ENCODE assay signal across 22 cellular contexts in genomic region chr16:12293913-12294312, GRCh38.
DNase-seq lines count a peak whose midpoint lies in the region; ATAC-seq and TF ChIP-seq lines count a peak whose summit lies in the region.
"Had no signal": no experiment of that assay in that cellular context is flagged by ENCODE, and none has a peak within 500 bp of the region (broad histone marks: within the 10 kb centered on the region; RNA-seq: fewer than 3 reads in every experiment).

No MANE protein-coding gene starts in this region.

- no CpG with 5 or more reads among the region's 8 CpGs for WGBS in neuronal stem cell (ENCODE audit: extremely low coverage in 2 of 2, insufficient read length in 2 of 2, insufficient replicate concordance in 1 of 2), 2 donors

- no peaks in the 10 kb centered on the region for H3K79me1 ChIP-seq in neuronal stem cell (ENCODE audit: low read depth, low read length)

- H3K79me2 ChIP-seq in OCI-LY1 (ENCODE audit: insufficient read depth, low read length) (no peaks in the 10 kb centered on the region), OCI-LY7 (ENCODE audit: insufficient read depth, low read depth, low read length) (peaks cover 8% of the 10 kb centered on the region; the same call in 1 of the 2 replicates)

- peaks cover 100% of the 10 kb centered on the region for H3K4me1 ChIP-seq in OCI-LY1 (ENCODE audit: insufficient read depth, low read length, severe bottlenecking)
- H3K4me1 ChIP-seq in OCI-LY7 (ENCODE audit: insufficient read depth, low read length, poor library complexity, severe bottlenecking) = peaks cover 99% of the 10 kb centered on the region
- peaks cover 0 to 3% of the 10 kb centered on the region in 2 donors for H3K4me1 ChIP-seq in neuronal stem cell (ENCODE audit: control insufficient read depth in 2 of 2, insufficient read depth in 1 of 2, low read depth in 1 of 2, low read length in 2 of 2)
- peaks cover 0 to 4% of the 10 kb centered on the region in 2 donors for H3K4me1 ChIP-seq in left lung
- H3K4me1 ChIP-seq: A549, BE2C, HAP-1 had no signal

- no peaks in the 10 kb centered on the region for H3K27me3 ChIP-seq in OCI-LY1 (ENCODE audit: insufficient read depth, low read length)
- H3K27me3 ChIP-seq in neuronal stem cell (ENCODE audit: control insufficient read depth in 3 of 3, insufficient read depth in 3 of 3, low read depth in 1 of 3, low read length in 3 of 3) = no peaks in the 10 kb centered on the region
- H3K27me3 ChIP-seq in left lung = no peaks in the 10 kb centered on the region
- H3K27me3 ChIP-seq: BE2C; BLaER1 treated with 17β-estradiol and CSF1 and Interleukin-3, amounts not matched to agents 10 nM and 100 nM had no signal

- no peak overlapping the region for H2BK5ac ChIP-seq in neuronal stem cell (ENCODE audit: low read length)

- H3K4me2 ChIP-seq in OCI-LY1 (ENCODE audit: low read length) (no peak overlapping the region; the same call in 1 of the 2 replicates), OCI-LY7 (ENCODE audit: low read length) (no peak overlapping the region), neuronal stem cell (ENCODE audit: insufficient read depth, low read length, poor library complexity, severe bottlenecking) (no peak overlapping the region)
- H3K4me2 ChIP-seq: A549, GM23338 had no signal

- peak overlapping the region; percentile 1 for H3K23ac ChIP-seq in neuronal stem cell (ENCODE audit: low read depth, low read length, poor library complexity)

- H2BK15ac ChIP-seq in neuronal stem cell (ENCODE audit: low read length) = no peak overlapping the region

- no peak overlapping the region for H2AK5ac ChIP-seq in neuronal stem cell (ENCODE audit: low read depth, low read length)

- H3K9me3 ChIP-seq in OCI-LY1 (ENCODE audit: low read length) (no peaks in the 10 kb centered on the region), OCI-LY7 (ENCODE audit: low read length) (peaks cover 14% of the 10 kb centered on the region), neuronal stem cell (replicated peaks in 1 of 2; ENCODE audit: control insufficient read depth in 2 of 2, insufficient read depth in 1 of 2, low read depth in 1 of 2, low read length in 2 of 2) (peaks cover 0 to 3% of the 10 kb centered on the region in 2 donors), left lung (peaks cover 0 to 1% of the 10 kb centered on the region in 2 donors)
- H3K9me3 ChIP-seq: A549, BE2C, HAP-1 had no signal

- no peak overlapping the region for H3K14ac ChIP-seq in neuronal stem cell (ENCODE audit: low read length)

- no peak for TF ChIP-seq CTCF in OCI-LY1 (IDR thresholded peaks at IDR 0.05; ENCODE audit: low read length)
- no peak for TF ChIP-seq CTCF in OCI-LY7 (conservative IDR thresholded peaks at IDR 0.05; ENCODE audit: low read length)
- no peak for TF ChIP-seq CTCF in left lung (IDR thresholded peaks at IDR 0.05)

- intact Hi-C loops in OCI-LY7 (cut with micrococcal nuclease; ENCODE audit: unreplicated experiment) (loop anchor here (10.0 kb wide), 1 partner anchor 251 kb away; no protein-coding TSS in a partner anchor), left lung (cut with DNase I) (no loop called here)

- peaks cover 48% of the 10 kb centered on the region for H3K36me3 ChIP-seq in OCI-LY1 (ENCODE audit: insufficient read depth, low read length)
- H3K36me3 ChIP-seq in OCI-LY7 (ENCODE audit: insufficient read depth, low read length) = peaks cover 16% of the 10 kb centered on the region
- no peaks in the 10 kb centered on the region for H3K36me3 ChIP-seq in neuronal stem cell (replicated peaks in 1 of 2; ENCODE audit: control insufficient read depth in 2 of 2, insufficient read depth in 2 of 2, low read length in 2 of 2)
- H3K36me3 ChIP-seq in left lung = no peaks in the 10 kb centered on the region
- H3K36me3 ChIP-seq: BE2C, HAP-1 had no signal

- H3K9ac ChIP-seq in OCI-LY1 (ENCODE audit: low read length) (no peak overlapping the region; the same call in 1 of the 2 replicates), neuronal stem cell (ENCODE audit: low read depth, low read length, poor library complexity) (no peak overlapping the region)
- H3K9ac ChIP-seq: BLaER1 treated with 17β-estradiol and CSF1 and Interleukin-3, amounts not matched to agents 10 nM and 100 nM had no signal

- H3K27ac ChIP-seq in OCI-LY1 (ENCODE audit: low read depth, low read length, poor library complexity, severe bottlenecking) (peak overlapping the region; percentile 94), OCI-LY7 (ENCODE audit: low read depth, low read length, poor library complexity, severe bottlenecking) (peak overlapping the region; percentile 95), neuronal stem cell (replicated peaks; ENCODE audit: low read length) (no peak overlapping the region), substantia nigra (ENCODE audit: low read depth, low read length, poor library complexity, severe bottlenecking) (no peak overlapping the region), left lung (no peak overlapping the region)
- H3K27ac ChIP-seq: A549; BLaER1 treated with 17β-estradiol and CSF1 and Interleukin-3, amounts not matched to agents 10 nM and 100 nM had no signal

- POLR2A ChIA-PET in OCI-LY7 (lab: Charles Lee) = interaction anchor here (0.6 to 4.2 kb wide), 14 partner anchors 9 to 64 kb away, joined by 3 to 26 read pairs (median 4); no protein-coding TSS in a partner anchor

- no peak overlapping the region for H4K8ac ChIP-seq in neuronal stem cell (ENCODE audit: low read depth, low read length)

- no TSS peak for BruUV-seq in OCI-LY7 (replicated peaks; lab: Mats Ljungman, UMichigan)

- H3K9me2 ChIP-seq in OCI-LY1 (ENCODE audit: low read depth, low read length) (no peaks in the 10 kb centered on the region), OCI-LY7 (ENCODE audit: insufficient read depth, low read length) (no peaks in the 10 kb centered on the region)

- H3K4ac ChIP-seq in neuronal stem cell (ENCODE audit: low read length) = no peak overlapping the region

- no peak overlapping the region for H3K18ac ChIP-seq in neuronal stem cell (ENCODE audit: low read length)

- H4K91ac ChIP-seq in neuronal stem cell (ENCODE audit: low read depth, low read length, poor library complexity) = no peak overlapping the region

- ATAC-seq in left lung = no peak
- ATAC-seq: A549, GM12878, GM23338 had no signal

- H2BK12ac ChIP-seq in neuronal stem cell (ENCODE audit: low read length) = no peak overlapping the region

- CTCF ChIA-PET in OCI-LY7 (lab: Charles Lee; ENCODE audit: unreplicated experiment) = interaction anchor here (0.9 to 1.3 kb wide), 3 partner anchors 9 to 46 kb away, joined by 3 to 6 read pairs (median 3); no protein-coding TSS in a partner anchor

- no peak for DNase-seq in OCI-LY7 (ENCODE audit: low spot score)
- no peak for DNase-seq in neuronal stem cell (ENCODE audit: low spot score)
- no peak for DNase-seq in substantia nigra (lab: John Stamatoyannopoulos, UW)
- no peak for DNase-seq in left lung
- DNase-seq in activated T-cell treated with anti-CD3 and anti-CD28 coated beads for 4 hours = no peak
- DNase-seq: 8988T; ACHN; AML-193; BE2C; CD4-positive, alpha-beta T cell; CD8-positive, alpha-beta memory T cell; DMS 273 treated with DMSO at 0.1 percent for 48 hours; DMS79; EL; GDM1; HFFc6 had no signal

- H4K20me1 ChIP-seq in OCI-LY1 (ENCODE audit: insufficient read depth, low read length) = no peaks in the 10 kb centered on the region
- no peaks in the 10 kb centered on the region for H4K20me1 ChIP-seq in OCI-LY7 (ENCODE audit: insufficient read depth, low read length)

- no peak overlapping the region for H3K4me3 ChIP-seq in OCI-LY1 (ENCODE audit: low read depth, low read length, poor library complexity, severe bottlenecking)
- no peak overlapping the region for H3K4me3 ChIP-seq in OCI-LY7 (ENCODE audit: low read depth, low read length, poor library complexity, severe bottlenecking)
- peak overlapping the region in 1 of 2 donors; percentile 36 for H3K4me3 ChIP-seq in neuronal stem cell (ENCODE audit: low read length in 2 of 2)
- H3K4me3 ChIP-seq in left lung = no peak overlapping the region
- H3K4me3 ChIP-seq: A549; BLaER1 treated with 17β-estradiol and CSF1 and Interleukin-3, amounts not matched to agents 10 nM and 100 nM; GM12878; GM23338; HAP-1 had no signal

- H3F3A ChIP-seq in OCI-LY1 (ENCODE audit: insufficient read depth, low read length) = no peaks in the 10 kb centered on the region

- no peak overlapping the region for H2BK120ac ChIP-seq in neuronal stem cell (ENCODE audit: low read depth, low read length)

- H2AFZ ChIP-seq in OCI-LY1 (ENCODE audit: low read length) = no peak overlapping the region
- no peak overlapping the region for H2AFZ ChIP-seq in OCI-LY7 (ENCODE audit: low read length)
- H2AFZ ChIP-seq in neuronal stem cell (ENCODE audit: low read length) = no peak overlapping the region
- H2AFZ ChIP-seq: GM23338 had no signal

Comparison
In these comparisons a context has a peak if more than half of its experiments do, and no peak if none do; other contexts are left out.
1. H3K27ac ChIP-seq: peak in OCI-LY1 (single experiment) and OCI-LY7 (single experiment); none in neuronal stem cell (single experiment), substantia nigra (single experiment) and left lung (0 of 2).